In genomic region chr7:106392144-106392543, GRCh38 we compare ENCODE assay signal across 25 cellular contexts.
"Had no signal": no experiment of that assay in that cellular context is flagged by ENCODE, and none has a peak within 500 bp of the region (broad histone marks: within the 10 kb centered on the region; RNA-seq: fewer than 3 reads in every experiment).

No MANE protein-coding gene starts in this region.

- H3K27ac ChIP-seq: neural progenitor cell, ovary, parathyroid adenoma, psoas muscle, skin epidermis, spleen, thoracic aorta, thyroid gland, tibial nerve, upper lobe of left lung, vagina had no signal

- H3K9me3 ChIP-seq: ovary, psoas muscle, spleen, thoracic aorta, thyroid gland, tibial nerve, upper lobe of left lung, vagina had no signal

- H2AFZ ChIP-seq: neural progenitor cell, parathyroid adenoma had no signal

- H3K79me2 ChIP-seq: parathyroid adenoma had no signal

- ATAC-seq: natural killer cell; psoas muscle; right cardiac atrium; sciatic nerve; stimulated activated memory B cell treated with anti-CD40 and anti-IgM and Interleukin-4, amounts not matched to agents 10 μg/mL and 1 μg/mL and 100 μg/mL, for 72 hours; stimulated activated naive CD8-positive, alpha-beta T cell treated with anti-CD3 and anti-CD28 coated beads, Interleukin-15, amount 100 ng/mL, for 72 hours had no signal

- H3K4me1 ChIP-seq: neural progenitor cell, parathyroid adenoma, psoas muscle, spleen, thyroid gland, tibial nerve, upper lobe of left lung, vagina had no signal

- H3K9ac ChIP-seq: neural progenitor cell, parathyroid adenoma had no signal

- H3K4me2 ChIP-seq: neural progenitor cell, smooth muscle cell had no signal

- H3K4me3 ChIP-seq: neural progenitor cell, ovary, psoas muscle, skin epidermis, smooth muscle cell, spleen, thoracic aorta, thyroid gland, tibial nerve, upper lobe of left lung, vagina had no signal

- H3K27me3 ChIP-seq: neural progenitor cell, ovary, thyroid gland, tibial nerve, upper lobe of left lung, vagina had no signal

- H3K36me3 ChIP-seq: neural progenitor cell, ovary, spleen, thoracic aorta, thyroid gland, tibial nerve, upper lobe of left lung, vagina had no signal

- DNase-seq: natural killer cell; occipital lobe; ovary; posterior cingulate gyrus; psoas muscle; right cardiac atrium; spleen; stimulated activated CD4-positive, alpha-beta T cell treated with anti-CD3 and anti-CD28 coated beads, Interleukin-12 subunit alpha, Interleukin-12 subunit beta, amount 100 ng/mL, for 4 hours; stimulated activated CD4-positive, alpha-beta T cell treated with anti-CD3 and anti-CD28 coated beads, Interleukin-1b, Interleukin-23, amount 100 ng/mL, for 48 hours; stimulated activated CD4-positive, alpha-beta T cell treated with anti-CD3 and anti-CD28 coated beads, Interleukin-4, amount 100 ng/mL, for 1 hour; stimulated activated CD8-positive, alpha-beta memory T cell treated with anti-CD3 and anti-CD28 coated beads, Interleukin-4, amount 100 ng/mL, for 48 hours; stimulated activated naive CD4-positive, alpha-beta T cell; stimulated activated naive CD8-positive, alpha-beta T cell treated with anti-CD3 and anti-CD28 coated beads, Interleukin-15, amount 100 ng/mL, for 72 hours; stimulated activated naive CD8-positive, alpha-beta T cell treated with anti-CD3 and anti-CD28 coated beads, Interleukin-15, Interleukin-2, amounts not matched to agents 100 U/mL and 50 U/mL, for 24 hours; thyroid gland; upper lobe of left lung had no signal
